In genomic region chr19:45038931-45039893, GRCh38 we compare ENCODE assay signal across 8 cellular contexts. TPM values are rescaled to one million over a fixed set of nuclear protein-coding genes. Genes with fewer than 3 reads are reported as not detected.
DNase-seq lines count a peak whose midpoint lies in the region; ATAC-seq, FAIRE-seq and TF ChIP-seq lines count a peak whose summit lies in the region.

A gene with protein sequence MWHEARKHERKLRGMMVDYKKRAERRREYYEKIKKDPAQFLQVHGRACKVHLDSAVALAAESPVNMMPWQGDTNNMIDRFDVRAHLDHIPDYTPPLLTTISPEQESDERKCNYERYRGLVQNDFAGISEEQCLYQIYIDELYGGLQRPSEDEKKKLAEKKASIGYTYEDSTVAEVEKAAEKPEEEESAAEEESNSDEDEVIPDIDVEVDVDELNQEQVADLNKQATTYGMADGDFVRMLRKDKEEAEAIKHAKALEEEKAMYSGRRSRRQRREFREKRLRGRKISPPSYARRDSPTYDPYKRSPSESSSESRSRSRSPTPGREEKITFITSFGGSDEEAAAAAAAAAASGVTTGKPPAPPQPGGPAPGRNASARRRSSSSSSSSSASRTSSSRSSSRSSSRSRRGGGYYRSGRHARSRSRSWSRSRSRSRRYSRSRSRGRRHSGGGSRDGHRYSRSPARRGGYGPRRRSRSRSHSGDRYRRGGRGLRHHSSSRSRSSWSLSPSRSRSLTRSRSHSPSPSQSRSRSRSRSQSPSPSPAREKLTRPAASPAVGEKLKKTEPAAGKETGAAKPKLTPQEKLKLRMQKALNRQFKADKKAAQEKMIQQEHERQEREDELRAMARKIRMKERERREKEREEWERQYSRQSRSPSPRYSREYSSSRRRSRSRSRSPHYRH (plus strand): TSS chr19:45039045. CDS start chr19:45040213, 1,168 bp downstream.

- peak; percentile 70 for DNase-seq in D721Med (ENCODE audit: insufficient read length, low spot score)
- peak; percentile 82 for DNase-seq in PC-3
- peak; percentile 85 for DNase-seq in activated T-cell treated with anti-CD3 and anti-CD28 coated beads, Interleukin-2, amount 50 U/mL, for 4 hours
- peak; percentile 90 for DNase-seq in myocyte (ENCODE audit: low read depth)
- DNase-seq in stimulated activated CD8-positive, alpha-beta memory T cell treated with anti-CD3 and anti-CD28 coated beads, Interleukin-7, amount 100 ng/mL, for 4 hours (ENCODE audit: low read depth in 2 of 2) = peak; percentile 68 to 81

- peaks cover 24 to 28% (median 27%) of the 10 kb centered on the region in 3 donors for H3K4me1 Mint-ChIP-seq in IgD-negative memory B cell
- H3K4me1 Mint-ChIP-seq in activated T-cell treated with anti-CD3 and anti-CD28 coated beads, Interleukin-2, amount 50 U/mL, for 4 hours (ENCODE audit: low read depth) = peaks cover 33% of the 10 kb centered on the region

- peak within 1 kb of the TSS; percentile 78 for H3K27ac ChIP-seq in PC-3 (ENCODE audit: low read length)

- no peaks in the 10 kb centered on the region for H3K9me3 Mint-ChIP-seq in IgD-negative memory B cell
- no peaks in the 10 kb centered on the region for H3K9me3 Mint-ChIP-seq in activated T-cell treated with anti-CD3 and anti-CD28 coated beads, Interleukin-2, amount 50 U/mL, for 4 hours

- H3F3A ChIP-seq in PC-3 (ENCODE audit: low read length, unreplicated experiment) = no peaks in the 10 kb centered on the region

- H3K36me3 Mint-ChIP-seq in IgD-negative memory B cell = peaks cover 6% of the 10 kb centered on the region
- H3K36me3 Mint-ChIP-seq in activated T-cell treated with anti-CD3 and anti-CD28 coated beads, Interleukin-2, amount 50 U/mL, for 4 hours (ENCODE audit: insufficient read depth) = peaks cover 25% of the 10 kb centered on the region

- peaks cover 5% of the 10 kb centered on the region for H3K36me3 ChIP-seq in PC-3 (ENCODE audit: low read depth, low read length)

- peak within 1 kb of the TSS; percentile 70 for H2AFZ ChIP-seq in PC-3 (ENCODE audit: low read length)

- POLR2A ChIA-PET in PC-3 (lab: Charles Lee; ENCODE audit: unreplicated experiment) = interaction anchor here (0.6 to 0.7 kb wide), 3 partner anchors 12 to 290 kb away, joined by 3 to 11 read pairs (median 4); no protein-coding TSS in a partner anchor

- H3K9me2 ChIP-seq in PC-3 (replicated peaks; ENCODE audit: low read length) = no peaks in the 10 kb centered on the region

- intact Hi-C loops in PC-3 (cut with micrococcal nuclease) = no loop called here

- no peak for FAIRE-seq in D721Med (lab: Jason Lieb, UNC)

- peaks cover 13% of the 10 kb centered on the region for H4K20me1 ChIP-seq in PC-3 (ENCODE audit: low read length)

- H3K4me3 Mint-ChIP-seq in IgD-negative memory B cell = peak within 1 kb of the TSS; percentile 95 to 99 (median 98)
- peak within 1 kb of the TSS; percentile 96 for H3K4me3 Mint-ChIP-seq in activated T-cell treated with anti-CD3 and anti-CD28 coated beads, Interleukin-2, amount 50 U/mL, for 4 hours

- no peaks in the 10 kb centered on the region for H3K9me3 ChIP-seq in PC-3 (ENCODE audit: low read length)

- H3K4me3 ChIP-seq in PC-3 (ENCODE audit: low read length) = peak within 1 kb of the TSS; percentile 94

- TF ChIP-seq CTCF in D721Med (IDR thresholded peaks at IDR 0.05; ENCODE audit: insufficient read depth, missing control alignments) = no peak
- no peak for TF ChIP-seq CTCF in PC-3 (conservative IDR thresholded peaks at IDR 0.05; ENCODE audit: low read depth, low read length)

- no TSS peak for BruUV-seq in PC-3 (replicated peaks; lab: Mats Ljungman, UMichigan)

- peak within 1 kb of the TSS; percentile 96 for H3K9ac ChIP-seq in PC-3 (ENCODE audit: low read length)

- CTCF ChIA-PET in PC-3 (lab: Charles Lee) = interaction anchor here (0.6 to 1.2 kb wide), 5 partner anchors 21 to 135 kb away, joined by 3 to 9 read pairs (median 3); no protein-coding TSS in a partner anchor

- no peaks in the 10 kb centered on the region for H3K27me3 ChIP-seq in PC-3 (ENCODE audit: low read length)

- ATAC-seq in GM21526 (IDR thresholded peaks at IDR 0.05; ENCODE audit: low FRiP score, unreplicated experiment) = peak; percentile 71
- peak; percentile 95 for ATAC-seq in PC-3
- peak; percentile 95 to 97 for ATAC-seq in activated T-cell treated with anti-CD3 and anti-CD28 coated beads, Interleukin-2, amount 50 U/mL, for 4 hours
- ATAC-seq in esophagus mucosa = peak; percentile 96

- peak within 1 kb of the TSS; percentile 91 to 98 (median 98) for H3K27ac Mint-ChIP-seq in IgD-negative memory B cell

- H3K4me1 ChIP-seq in PC-3 (ENCODE audit: insufficient read depth, low read length) = peaks cover 9% of the 10 kb centered on the region

- H3K79me2 ChIP-seq in PC-3 (ENCODE audit: low read length) = peaks cover 43% of the 10 kb centered on the region

- H3K4me2 ChIP-seq in PC-3 (ENCODE audit: low read length) = peak within 1 kb of the TSS; percentile 95

- H3K27me3 Mint-ChIP-seq in IgD-negative memory B cell = no peaks in the 10 kb centered on the region
- H3K27me3 Mint-ChIP-seq in activated T-cell treated with anti-CD3 and anti-CD28 coated beads, Interleukin-2, amount 50 U/mL, for 4 hours (ENCODE audit: low read depth) = no peaks in the 10 kb centered on the region

RNA-seq across cellular contexts. Expression of the gene that starts here (rescaled TPM):
- 27.0 TPM for polyA plus RNA-seq in IgD-negative memory B cell
- total RNA-seq in PC-3 (2014; rRNA removed) = 32.3 and 38.9 TPM in 2 replicates
- 100 to 1,000 TPM; 111 to 114 (median 114) TPM for total RNA-seq in activated T-cell treated with anti-CD3 and anti-CD28 coated beads, Interleukin-2, amount 50 U/mL, for 4 hours
- total RNA-seq in esophagus mucosa = 30.8 TPM
- 51.8 and 91.3 TPM in 2 replicates for total RNA-seq in myocyte
- 48.7 TPM for polyA plus RNA-seq in myocyte (2012)

Comparison
In these comparisons a context has a peak if more than half of its experiments do, and no peak if none do; other contexts are left out.
1. Peak in every context shown above with its lines: DNase-seq, ATAC-seq, H3K4me3 ChIP-seq and H3K27ac ChIP-seq.